30 cellular contexts compared by ENCODE assay signal in genomic region chr12:10067259-10067658, GRCh38. TPM values are rescaled to one million over a fixed set of nuclear protein-coding genes. Genes with fewer than 3 reads are reported as not detected.
DNase-seq lines count a peak whose midpoint lies in the region; ATAC-seq and TF ChIP-seq lines count a peak whose summit lies in the region.
"Had no signal": no experiment of that assay in that cellular context is flagged by ENCODE, and none has a peak within 500 bp of the region (broad histone marks: within the 10 kb centered on the region; RNA-seq: fewer than 3 reads in every experiment).

No MANE protein-coding gene starts in this region.

- peaks cover 42% of the 10 kb centered on the region for H3K27me3 Mint-ChIP-seq in Caco-2 (ENCODE audit: insufficient read depth, unreplicated experiment)
- H3K27me3 Mint-ChIP-seq: type B pancreatic cell had no signal

- POLR2A ChIA-PET in PC-9 (lab: Charles Lee; ENCODE audit: unreplicated experiment) (no interaction called here), Caco-2 (lab: Charles Lee) (no interaction called here)

- no peaks in the 10 kb centered on the region for H3K9me3 Mint-ChIP-seq in Caco-2 (ENCODE audit: unreplicated experiment)
- H3K9me3 Mint-ChIP-seq: activated naive CD4-positive, alpha-beta T cell treated with anti-CD3 and anti-CD28 coated beads for 36 hours; activated T-cell treated with anti-CD3 and anti-CD28 coated beads, Interleukin-2, amount 50 U/mL, for 4 hours; mesothelial cell of epicardium; nephron; stimulated activated naive CD8-positive, alpha-beta T cell treated with anti-CD3 and anti-CD28 coated beads, Interleukin-15, amount 100 ng/mL, for 72 hours; type B pancreatic cell had no signal

- H3K4me1 ChIP-seq in PC-9 (replicated peaks; ENCODE audit: insufficient read depth) (no peaks in the 10 kb centered on the region), left lung (peaks cover 0 to 45% of the 10 kb centered on the region in 2 donors), sigmoid colon (peaks cover 0 to 22% (median 12%) of the 10 kb centered on the region in 4 donors), Caco-2 (no peaks in the 10 kb centered on the region)

- H3K36me3 ChIP-seq in PC-9 (ENCODE audit: low read depth) (no peaks in the 10 kb centered on the region), left lung (no peaks in the 10 kb centered on the region), sigmoid colon (no peaks in the 10 kb centered on the region), Caco-2 (ENCODE audit: control insufficient read depth, insufficient read depth, low read length) (no peaks in the 10 kb centered on the region)

- TF ChIP-seq CTCF in PC-9 (conservative IDR thresholded peaks at IDR 0.05) (no peak), left lung (IDR thresholded peaks at IDR 0.05) (no peak), sigmoid colon (IDR thresholded peaks at IDR 0.05) (no peak), Caco-2 (IDR thresholded peaks at IDR 0.05; ENCODE audit: insufficient read depth in 1 of 2, low read depth in 1 of 2, low read length in 1 of 2, severe bottlenecking in 1 of 2, unreplicated experiment in 1 of 2) (no peak)

- no peak overlapping the region for H3K27ac Mint-ChIP-seq in Caco-2 (ENCODE audit: unreplicated experiment)
- H3K27ac Mint-ChIP-seq: activated CD4-positive, alpha-beta T cell treated with anti-CD3 and anti-CD28 coated beads for 36 hours; activated naive CD4-positive, alpha-beta T cell treated with anti-CD3 and anti-CD28 coated beads for 36 hours; type B pancreatic cell had no signal

- no peaks in the 10 kb centered on the region for H3K79me2 ChIP-seq in PC-9 (ENCODE audit: low read depth)

- ATAC-seq in left lung, result no peak
- ATAC-seq: activated CD4-positive, alpha-beta T cell treated with anti-CD3 and anti-CD28 coated beads for 36 hours; activated T-cell treated with anti-CD3 and anti-CD28 coated beads, Interleukin-2, amount 50 U/mL, for 4 hours; stimulated activated naive CD8-positive, alpha-beta T cell treated with anti-CD3 and anti-CD28 coated beads, Interleukin-15, amount 100 ng/mL, for 72 hours had no signal

- no TSS peak for BruUV-seq in PC-9 (replicated peaks; lab: Mats Ljungman, UMichigan)
- BruUV-seq in Caco-2 (replicated peaks; lab: Mats Ljungman, UMichigan), result no TSS peak

- H3K9me3 ChIP-seq in PC-9 (ENCODE audit: insufficient read depth, low read depth), result no peaks in the 10 kb centered on the region
- no peaks in the 10 kb centered on the region for H3K9me3 ChIP-seq in left lung
- no peaks in the 10 kb centered on the region for H3K9me3 ChIP-seq in sigmoid colon
- no peaks in the 10 kb centered on the region for H3K9me3 ChIP-seq in Caco-2

- no peaks in the 10 kb centered on the region for H4K20me1 ChIP-seq in PC-9 (ENCODE audit: insufficient read depth)

- no peaks in the 10 kb centered on the region for H3K4me1 Mint-ChIP-seq in Caco-2 (ENCODE audit: low read depth, unreplicated experiment)
- H3K4me1 Mint-ChIP-seq: activated CD4-positive, alpha-beta T cell treated with anti-CD3 and anti-CD28 coated beads for 36 hours; stimulated activated naive CD8-positive, alpha-beta T cell treated with anti-CD3 and anti-CD28 coated beads, Interleukin-15, amount 100 ng/mL, for 72 hours had no signal

- no peaks in the 10 kb centered on the region for H3K36me3 Mint-ChIP-seq in Caco-2 (ENCODE audit: insufficient read depth, unreplicated experiment)
- H3K36me3 Mint-ChIP-seq: mesothelial cell of epicardium, type B pancreatic cell had no signal

- H3K27me3 ChIP-seq in PC-9 (ENCODE audit: insufficient read depth, low read depth) (no peaks in the 10 kb centered on the region), left lung (no peaks in the 10 kb centered on the region), sigmoid colon (no peaks in the 10 kb centered on the region), Caco-2 (replicated peaks; ENCODE audit: control insufficient read depth, insufficient read depth, low read length) (no peaks in the 10 kb centered on the region; the same call in 1 of the 2 replicates)

- intact Hi-C loops in PC-9 (cut with micrococcal nuclease; ENCODE audit: unreplicated experiment), result no loop called here
- intact Hi-C loops in left lung (cut with DNase I), result no loop called here
- intact Hi-C loops in sigmoid colon (cut with DNase I), result no loop called here
- intact Hi-C loops in Caco-2 (cut with micrococcal nuclease; ENCODE audit: unreplicated experiment), result no loop called here

- H2AFZ ChIP-seq in PC-9, result peak overlapping the region; percentile 35; the same call in 1 of the 2 replicates

- H3K27ac ChIP-seq in PC-9, result no peak overlapping the region
- peak overlapping the region; percentile 76 to 89 for H3K27ac ChIP-seq in left lung
- peak overlapping the region in 3 of 4 donors; percentile 55 to 63 (median 62) for H3K27ac ChIP-seq in sigmoid colon

- no peak overlapping the region for H3K4me3 ChIP-seq in PC-9
- H3K4me3 ChIP-seq in left lung, result no peak overlapping the region
- H3K4me3 ChIP-seq in sigmoid colon, result no peak overlapping the region
- no peak overlapping the region for H3K4me3 ChIP-seq in Caco-2 (ENCODE audit: low read depth, low read length)
- H3K4me3 ChIP-seq: coronary artery had no signal

- no peak for TF ChIP-seq POLR2A in sigmoid colon (IDR thresholded peaks at IDR 0.05)

- 24 to 58% methylated on average over 4 of the region's 4 CpGs for WGBS in sigmoid colon, 2 donors

- no peak overlapping the region for H3K4me3 Mint-ChIP-seq in Caco-2 (ENCODE audit: unreplicated experiment)
- H3K4me3 Mint-ChIP-seq: activated CD4-positive, alpha-beta T cell treated with anti-CD3 and anti-CD28 coated beads for 36 hours; activated naive CD4-positive, alpha-beta T cell treated with anti-CD3 and anti-CD28 coated beads for 36 hours; activated T-cell treated with anti-CD3 and anti-CD28 coated beads, Interleukin-2, amount 50 U/mL, for 4 hours; mesothelial cell of epicardium; nephron; stimulated activated naive CD8-positive, alpha-beta T cell treated with anti-CD3 and anti-CD28 coated beads, Interleukin-15, amount 100 ng/mL, for 72 hours; type B pancreatic cell had no signal

- peak; percentile 29 for DNase-seq in EH (ENCODE audit: low read depth)
- no peak for DNase-seq in PC-9
- DNase-seq in left lung, result no peak
- DNase-seq in sigmoid colon, result no peak
- DNase-seq in NCI-H345 (lab: John Stamatoyannopoulos, UW), result no peak
- no peak for DNase-seq in RKO (ENCODE audit: low spot score)
- DNase-seq in NCI-H524 (lab: John Stamatoyannopoulos, UW), result no peak
- DNase-seq in Caco-2, result no peak
- DNase-seq: activated CD4-positive, alpha-beta T cell treated with anti-CD3 and anti-CD28 coated beads for 36 hours; activated CD8-positive, alpha-beta memory T cell treated with anti-CD3 and anti-CD28 coated beads for 24 hours; activated naive CD4-positive, alpha-beta T cell treated with anti-CD3 and anti-CD28 coated beads for 36 hours; activated T-cell treated with anti-CD3 and anti-CD28 coated beads, Interleukin-2, amount 50 U/mL, for 4 hours; amniotic stem cell; C1 segment of cervical spinal cord; hypothalamus; kidney; NCI-H1092 treated with DMSO at 0.1 percent for 48 hours; NCI-H2029; NCI-H446; OCI-M1; posterior cingulate gyrus; SIG-M5; stimulated activated naive CD8-positive, alpha-beta T cell treated with anti-CD3 and anti-CD28 coated beads, Interleukin-15, amount 100 ng/mL, for 72 hours had no signal

- no peaks in the 10 kb centered on the region for H3K9me2 ChIP-seq in PC-9 (ENCODE audit: insufficient read depth)

- no peaks in the 10 kb centered on the region for H3F3A ChIP-seq in PC-9 (ENCODE audit: insufficient read depth, low read depth)

- no peak for TF ChIP-seq EP300 in sigmoid colon (IDR thresholded peaks at IDR 0.05)

- no peak overlapping the region for H3K4me2 ChIP-seq in PC-9

- CTCF ChIA-PET in PC-9 (lab: Charles Lee) (no interaction called here), Caco-2 (lab: Charles Lee) (no interaction called here)

RNA-seq across cellular contexts. Expression of gene CLEC1A, which starts 31.5 kb away (rescaled TPM):
- total RNA-seq in PC-9 (2021), result 0.23 TPM in 1 of 2 replicates, not detected in the other
- 10 to 100 TPM in 1 of 2 donors, 1 to 10 TPM in 1; 8.9 to 11.0 TPM for total RNA-seq in left lung
- total RNA-seq in sigmoid colon, result 1 to 10 TPM; 1.1 to 4.8 (median 2.3) TPM
- 1 to 10 TPM in 1 of 3 donors, not detected in 2; 2.0 TPM for polyA plus RNA-seq in sigmoid colon
- not detected in 2 replicates for total RNA-seq in Caco-2 (2022)
- total RNA-seq: activated CD4-positive, alpha-beta T cell treated with anti-CD3 and anti-CD28 coated beads for 36 hours; activated naive CD4-positive, alpha-beta T cell treated with anti-CD3 and anti-CD28 coated beads for 36 hours; activated T-cell treated with anti-CD3 and anti-CD28 coated beads, Interleukin-2, amount 50 U/mL, for 4 hours; bronchial epithelial cell; H1; T-helper 1 cell treated with Interleukin-12 subunit alpha and Interleukin-12 subunit beta and Interleukin-4 antibody, amounts not matched to agents 30 ng/mL and 1 ng/mL, for 36 hours had no signal

RNA-seq across cellular contexts. Expression of gene CLEC9A, which starts 36.8 kb away (rescaled TPM):
- total RNA-seq in PC-9 (2021) (not detected in 2 replicates), left lung (under 1 TPM in 1 of 2 donors, not detected in 1; 0.17 TPM), sigmoid colon (not detected), Caco-2 (2022) (not detected in 2 replicates)
- 1 to 10 TPM in 1 of 3 donors, under 1 TPM in 1, not detected in 1; 0.46 to 1.5 TPM for polyA plus RNA-seq in sigmoid colon
- total RNA-seq: activated CD4-positive, alpha-beta T cell treated with anti-CD3 and anti-CD28 coated beads for 36 hours; activated naive CD4-positive, alpha-beta T cell treated with anti-CD3 and anti-CD28 coated beads for 36 hours; activated T-cell treated with anti-CD3 and anti-CD28 coated beads, Interleukin-2, amount 50 U/mL, for 4 hours; bronchial epithelial cell; H1; mesothelial cell of epicardium; T-helper 1 cell treated with Interleukin-12 subunit alpha and Interleukin-12 subunit beta and Interleukin-4 antibody, amounts not matched to agents 30 ng/mL and 1 ng/mL, for 36 hours had no signal
- polyA plus RNA-seq: H1 had no signal

RNA-seq across cellular contexts. Expression of gene CLEC12B, which starts 56.8 kb away (rescaled TPM):
- not detected in 2 replicates for total RNA-seq in PC-9 (2021)
- total RNA-seq in left lung, result under 1 TPM in 1 of 2 donors, not detected in 1; 0.47 TPM
- not detected for total RNA-seq in sigmoid colon
- polyA plus RNA-seq in sigmoid colon, result under 1 TPM in 1 of 3 donors, not detected in 2; 0.12 TPM
- not detected in 2 replicates for total RNA-seq in Caco-2 (2022)
- total RNA-seq: activated CD4-positive, alpha-beta T cell treated with anti-CD3 and anti-CD28 coated beads for 36 hours; activated naive CD4-positive, alpha-beta T cell treated with anti-CD3 and anti-CD28 coated beads for 36 hours; activated T-cell treated with anti-CD3 and anti-CD28 coated beads, Interleukin-2, amount 50 U/mL, for 4 hours; bronchial epithelial cell; H1; kidney; mesothelial cell of epicardium had no signal
- polyA plus RNA-seq: H1 had no signal
